Comparison of ENCODE assay signal across 8 cellular contexts in the genomic region with DNA sequence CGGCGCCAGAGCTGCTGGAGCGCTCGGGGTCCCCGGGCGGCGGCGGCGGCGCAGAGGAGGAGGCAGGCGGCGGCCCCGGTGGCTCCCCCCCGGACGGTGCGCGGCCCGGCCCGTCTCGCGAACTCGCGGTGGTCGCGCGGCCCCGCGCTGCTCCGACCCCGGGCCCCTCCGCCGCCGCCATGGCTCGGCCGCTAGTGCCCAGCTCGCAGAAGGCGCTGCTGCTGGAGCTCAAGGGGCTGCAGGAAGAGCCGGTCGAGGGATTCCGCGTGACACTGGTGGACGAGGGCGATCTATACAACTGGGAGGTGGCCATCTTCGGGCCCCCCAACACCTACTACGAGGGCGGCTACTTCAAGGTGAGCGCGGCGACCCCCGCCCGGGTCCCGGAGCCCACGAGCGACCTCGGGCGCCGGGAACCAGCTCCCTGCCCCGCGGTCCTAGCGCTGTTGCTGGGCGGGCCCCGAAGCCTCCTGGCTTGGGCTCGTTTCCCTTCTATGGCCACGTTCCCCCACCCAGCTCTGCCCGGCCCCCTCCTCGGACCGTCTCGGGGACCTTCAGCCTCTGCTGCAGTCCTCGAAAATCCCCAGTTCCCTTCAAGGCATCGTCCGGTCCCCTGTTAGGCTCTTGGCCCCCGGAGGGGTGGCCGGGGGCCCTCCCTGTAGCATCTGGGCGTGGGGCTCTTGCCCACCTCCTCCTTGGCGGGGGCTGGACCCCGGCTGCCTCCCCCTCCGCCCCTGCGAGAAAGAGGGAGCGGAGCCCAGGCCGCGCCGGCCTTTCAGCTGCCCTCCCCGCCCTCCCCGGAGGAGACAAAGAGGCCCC. TPM values are rescaled to one million over a fixed set of nuclear protein-coding genes. Genes with fewer than 3 reads are reported as not detected.
A peak's percentile ranks its signal among the peaks of the same experiment; 100 is the strongest.
DNase-seq lines count a peak whose midpoint lies in the region; ATAC-seq and TF ChIP-seq lines count a peak whose summit lies in the region.

CDC34 (plus strand) TSS at position 8 of the 819 bp plus-strand sequence; CDS start at position 180, 172 bp downstream.

- no peak for DNase-seq in activated CD4-positive, alpha-beta T cell treated with anti-CD3 and anti-CD28 coated beads, Interleukin-2, amount 10 ng/mL, durations not matched to agents 7 days and 5 days
- DNase-seq in activated CD4-positive, alpha-beta T cell treated with anti-CD3 and anti-CD28 coated beads for 1 hour = no peak
- DNase-seq in T-helper 17 cell (no peak), fibroblast of pulmonary artery (ENCODE audit: low read depth) (no peak), NCI-H2029 treated with DMSO at 0.1 percent for 48 hours (lab: John Stamatoyannopoulos, UW) (no peak), HK-2 (ENCODE audit: unreplicated experiment) (no peak)

- peaks cover 5% of the 10 kb centered on the region for H3K36me3 Mint-ChIP-seq in activated CD4-positive, alpha-beta T cell treated with anti-CD3 and anti-CD28 coated beads, Interleukin-2, amount 10 ng/mL, durations not matched to agents 7 days and 5 days (ENCODE audit: low read depth)
- H3K36me3 Mint-ChIP-seq in T-helper 17 cell (ENCODE audit: low read depth) = no peaks in the 10 kb centered on the region

- peaks cover 27 to 30% of the 10 kb centered on the region in 2 experiments for H3K4me1 ChIP-seq in neutrophil (ENCODE audit: control insufficient read depth in 1 of 2, insufficient read depth in 1 of 2, low read depth in 1 of 2, low read length in 1 of 2)

- CTCF ChIA-PET in activated CD4-positive, alpha-beta T cell treated with anti-CD3 and anti-CD28 coated beads, Interleukin-2, amount 10 ng/mL, durations not matched to agents 7 days and 5 days (lab: Charles Lee) = interaction anchor here (1.1 to 5.0 kb wide), 7 partner anchors 10 to 209 kb away, joined by 3 to 47 read pairs (median 6); partner anchors contain the start of gene TPGS1

- peak within 1 kb of the TSS; percentile 85 for H3K4me3 Mint-ChIP-seq in activated CD4-positive, alpha-beta T cell treated with anti-CD3 and anti-CD28 coated beads, Interleukin-2, amount 10 ng/mL, durations not matched to agents 7 days and 5 days
- H3K4me3 Mint-ChIP-seq in T-helper 17 cell = peak within 1 kb of the TSS; percentile 91

- ATAC-seq in HG02943 (IDR thresholded peaks at IDR 0.05; ENCODE audit: low read depth, unreplicated experiment) (peak; percentile 34), T-helper 17 cell (peak; percentile 32)

- peaks cover under 1% of the 10 kb centered on the region for H3K27me3 ChIP-seq in neutrophil

- H3K9me3 Mint-ChIP-seq in activated CD4-positive, alpha-beta T cell treated with anti-CD3 and anti-CD28 coated beads, Interleukin-2, amount 10 ng/mL, durations not matched to agents 7 days and 5 days = no peaks in the 10 kb centered on the region

- H3K27me3 Mint-ChIP-seq in activated CD4-positive, alpha-beta T cell treated with anti-CD3 and anti-CD28 coated beads, Interleukin-2, amount 10 ng/mL, durations not matched to agents 7 days and 5 days = no peaks in the 10 kb centered on the region
- no peaks in the 10 kb centered on the region for H3K27me3 Mint-ChIP-seq in T-helper 17 cell

- peak within 1 kb of the TSS; percentile 85 for H3K27ac ChIP-seq in neutrophil

- POLR2A ChIA-PET in activated CD4-positive, alpha-beta T cell treated with anti-CD3 and anti-CD28 coated beads, Interleukin-2, amount 10 ng/mL, durations not matched to agents 7 days and 5 days (lab: Charles Lee) = interaction anchor here (0.6 to 2.5 kb wide), 2 partner anchors 15 to 21 kb away, joined by 3 to 8 read pairs; no protein-coding TSS in a partner anchor

- no peak for TF ChIP-seq CTCF in fibroblast of pulmonary artery (IDR thresholded peaks at IDR 0.05; ENCODE audit: low read length, missing control alignments)
- TF ChIP-seq CTCF in neutrophil (IDR thresholded peaks at IDR 0.05) = no peak

- H3K27ac Mint-ChIP-seq in activated CD4-positive, alpha-beta T cell treated with anti-CD3 and anti-CD28 coated beads, Interleukin-2, amount 10 ng/mL, durations not matched to agents 7 days and 5 days = peak within 1 kb of the TSS; percentile 87
- H3K27ac Mint-ChIP-seq in T-helper 17 cell = peak within 1 kb of the TSS; percentile 83

- H3K4me3 ChIP-seq in fibroblast of pulmonary artery (replicated peaks; ENCODE audit: low read depth, low read length) (peak within 1 kb of the TSS; percentile 85), neutrophil (ENCODE audit: low read depth in 1 of 2, low read length in 1 of 2) (peak within 1 kb of the TSS; percentile 87 to 90)

- H3K36me3 ChIP-seq in neutrophil = peaks cover 22% of the 10 kb centered on the region

- H3K4me1 Mint-ChIP-seq in activated CD4-positive, alpha-beta T cell treated with anti-CD3 and anti-CD28 coated beads, Interleukin-2, amount 10 ng/mL, durations not matched to agents 7 days and 5 days = peaks cover 20% of the 10 kb centered on the region
- peaks cover 14% of the 10 kb centered on the region for H3K4me1 Mint-ChIP-seq in T-helper 17 cell

- H3K9me3 ChIP-seq in T-helper 17 cell (ENCODE audit: control insufficient read depth, low read length, poor library complexity, severe bottlenecking) (no peaks in the 10 kb centered on the region), neutrophil (no peaks in the 10 kb centered on the region)

RNA-seq across cellular contexts. Expression of gene CDC34, which starts in this region (rescaled TPM):
- total RNA-seq in activated CD4-positive, alpha-beta T cell treated with anti-CD3 and anti-CD28 coated beads, Interleukin-2, amount 10 ng/mL, durations not matched to agents 7 days and 5 days = 10 to 100 TPM; 43.7 to 50.8 TPM
- 10 to 100 TPM; 36.2 to 42.0 TPM for total RNA-seq in T-helper 17 cell
